Comparison of ENCODE assay signal across 15 cellular contexts in genomic region chr16:84367750-84368320, GRCh38. TPM values are rescaled to one million over a fixed set of nuclear protein-coding genes. Genes with fewer than 3 reads are reported as not detected.
A peak's percentile ranks its signal among the peaks of the same experiment; 100 is the strongest.
DNase-seq lines count a peak whose midpoint lies in the region; ATAC-seq lines count a peak whose summit lies in the region.
"Had no signal": no experiment of that assay in that cellular context is flagged by ENCODE, and none has a peak within 500 bp of the region (broad histone marks: within the 10 kb centered on the region; RNA-seq: fewer than 3 reads in every experiment).

No MANE protein-coding gene starts in this region.

- H3K4me1 ChIP-seq in NT2/D1 (ENCODE audit: insufficient read depth, insufficient read length) (peaks cover 10% of the 10 kb centered on the region), aorta (ENCODE audit: control insufficient read depth in 1 of 2, insufficient read depth in 2 of 2, low read length in 2 of 2) (no peaks in the 10 kb centered on the region)

- ATAC-seq in aorta (ENCODE audit: low FRiP score), result no peak

- DNase-seq in DMS 273 (lab: John Stamatoyannopoulos, UW; ENCODE audit: unreplicated experiment) (peak; percentile 46), DMS 273 treated with DMSO at 0.1 percent for 48 hours (lab: John Stamatoyannopoulos, UW) (no peak), NT2/D1 (ENCODE audit: low read depth, low spot score) (no peak), retina (peak; percentile 39), posterior vena cava (ENCODE audit: low spot score) (no peak), foreskin melanocyte (no peak), aorta (no peak)
- DNase-seq: activated CD8-positive, alpha-beta memory T cell treated with anti-CD3 and anti-CD28 coated beads for 24 hours; NCI-H446; posterior cingulate gyrus; SW 1271 had no signal

- 19 to 22% methylated on average over 27 of the region's 27 CpGs for WGBS in aorta, 2 donors

- H3K27ac ChIP-seq in aorta (ENCODE audit: low read depth in 1 of 2, low read length in 2 of 2), result no peak overlapping the region
- H3K27ac ChIP-seq: 22Rv1 had no signal

- no peak overlapping the region for H3K9ac ChIP-seq in NT2/D1 (ENCODE audit: insufficient read length, low read depth)

- no peaks in the 10 kb centered on the region for H3K9me3 ChIP-seq in NT2/D1 (ENCODE audit: insufficient read depth, low read length)
- H3K9me3 ChIP-seq in iPS-18c (ENCODE audit: control insufficient read depth, insufficient read depth, low read length), result peaks cover 3% of the 10 kb centered on the region
- H3K9me3 ChIP-seq in aorta (ENCODE audit: control insufficient read depth, low read length), result no peaks in the 10 kb centered on the region
- H3K9me3 ChIP-seq: tibial nerve had no signal

- intact Hi-C loops in posterior vena cava (cut with DNase I) (no loop called here), aorta (cut with DNase I) (no loop called here)

- H3K27me3 ChIP-seq in NT2/D1 (ENCODE audit: insufficient read depth, insufficient read length) (peaks cover 53% of the 10 kb centered on the region), aorta (ENCODE audit: control insufficient read depth in 1 of 2, insufficient read depth in 2 of 2, low read length in 1 of 2) (no peaks in the 10 kb centered on the region)

- H3K4me3 ChIP-seq in NT2/D1 (ENCODE audit: insufficient read length, low read depth) (peak overlapping the region; percentile 38), iPS-18c (ENCODE audit: insufficient read depth, low read depth, low read length) (peak overlapping the region; percentile 59), aorta (ENCODE audit: low read length in 2 of 2) (no peak overlapping the region)

- H3K36me3 ChIP-seq in NT2/D1 (ENCODE audit: insufficient read depth, insufficient read length, low read length), result no peaks in the 10 kb centered on the region
- H3K36me3 ChIP-seq in aorta (ENCODE audit: control insufficient read depth in 1 of 2, insufficient read depth in 2 of 2, low read length in 1 of 2), result no peaks in the 10 kb centered on the region
- H3K36me3 ChIP-seq: tibial nerve had no signal

RNA-seq across cellular contexts. Expression of gene ATP2C2, which starts 0.5 kb away (rescaled TPM):
- under 1 TPM; 0.10 to 0.19 TPM for total RNA-seq in posterior vena cava
- under 1 TPM in 1 of 2 donors, not detected in 1; 0.49 TPM for total RNA-seq in aorta
- 1 to 10 TPM in 1 of 2 donors, not detected in 1; 4.3 TPM for polyA plus RNA-seq in aorta
- total RNA-seq: HT1080, tibial nerve had no signal

Comparison
In these comparisons a context has a peak if more than half of its experiments do, and no peak if none do; other contexts are left out.
1. DNase-seq: peak in DMS 273 (single experiment) and retina (single experiment); none in DMS 273 treated with DMSO at 0.1 percent for 48 hours (single experiment), NT2/D1 (single experiment), posterior vena cava (single experiment), foreskin melanocyte (single experiment) and aorta (0 of 2).
2. H3K4me3 ChIP-seq: peak in NT2/D1 (single experiment) and iPS-18c (single experiment); none in aorta (0 of 2).